ENCODE assay signal across 8 cellular contexts in genomic region chr21:14382835-14383595, GRCh38. TPM values are rescaled to one million over a fixed set of nuclear protein-coding genes. Genes with fewer than 3 reads are reported as not detected.
DNase-seq lines count a peak whose midpoint lies in the region; ATAC-seq, FAIRE-seq and TF ChIP-seq lines count a peak whose summit lies in the region.

TSS of gene HSPA13 (minus strand) at chr21:14383146. CDS start at chr21:14383119, 27 bp downstream.

- H3K4me1 ChIP-seq in H1 (replicated peaks in 1 of 4; ENCODE audit: control insufficient read depth in 3 of 4, insufficient read depth in 4 of 4, low read length in 3 of 4), result peaks cover 0 to 3% (median 0%) of the 10 kb centered on the region in 4 experiments; a peak in 1 of 7 replicates

- no peak within 1 kb of the TSS for H3K14ac ChIP-seq in H1 (ENCODE audit: insufficient read length)

- TF ChIP-seq CTCF in H1 (IDR thresholded peaks at IDR 0.05; ENCODE audit: control extremely low read depth in 1 of 3, insufficient read depth in 1 of 3, low read depth in 1 of 3, low read length in 3 of 3), result peak in 1 of 3 experiments; percentile 6; a peak in 1 of 4 replicates

- H3K9me3 Mint-ChIP-seq in activated CD8-positive, alpha-beta memory T cell treated with anti-CD3 and anti-CD28 coated beads, Interleukin-2, amount 10 ng/mL, durations not matched to agents 7 days and 5 days (ENCODE audit: low read depth), result no peaks in the 10 kb centered on the region
- no peaks in the 10 kb centered on the region for H3K9me3 Mint-ChIP-seq in memory B cell

- no peak within 1 kb of the TSS for H2BK20ac ChIP-seq in H1 (ENCODE audit: low read length)

- H3K56ac ChIP-seq in H1 (replicated peaks; ENCODE audit: insufficient read length, low read depth, low read length), result peak within 1 kb of the TSS; percentile 89

- H3K18ac ChIP-seq in H1 (ENCODE audit: extremely low read depth, low read length), result peak within 1 kb of the TSS; percentile 76; the same call in 1 of the 2 replicates

- no peak within 1 kb of the TSS for H3K4ac ChIP-seq in H1 (replicated peaks; ENCODE audit: insufficient read length, low read depth, low read length)

- H3K4me2 ChIP-seq in H1 (ENCODE audit: insufficient read depth in 1 of 2, low read depth in 2 of 2, low read length in 2 of 2), result peak within 1 kb of the TSS; percentile 68 to 74

- no peak for TF ChIP-seq EP300 in H1 (IDR thresholded peaks at IDR 0.05; ENCODE audit: borderline replicate concordance in 1 of 2, low read depth in 2 of 2, low read length in 2 of 2)

- no peak within 1 kb of the TSS; the same call in 1 of the 2 replicates for H2BK12ac ChIP-seq in H1 (ENCODE audit: low read depth, low read length)

- H3K9me3 ChIP-seq in H1 (ENCODE audit: insufficient read depth in 2 of 2, low read depth in 1 of 2, low read length in 1 of 2), result no peaks in the 10 kb centered on the region

- POLR2A ChIA-PET in H1 (lab: Charles Lee; ENCODE audit: partially characterized antibody), result interaction anchor here (0.6 to 1.9 kb wide), 9 partner anchors 8 to 232 kb away, joined by 3 to 7 read pairs (median 3); no protein-coding TSS in a partner anchor

- H2AFZ ChIP-seq in H1 (ENCODE audit: low read length), result peak within 1 kb of the TSS; percentile 84

- peak within 1 kb of the TSS; percentile 80 to 94 (median 90) for H3K4me3 ChIP-seq in H1 (ENCODE audit: extremely low read depth in 1 of 4, insufficient read depth in 2 of 4, low read depth in 3 of 4, low read length in 4 of 4)

- ATAC-seq in GM21360 (IDR thresholded peaks at IDR 0.05; ENCODE audit: unreplicated experiment) (peak; percentile 98), memory B cell (ENCODE audit: low read depth) (peak; percentile 92)
- ATAC-seq in activated CD8-positive, alpha-beta memory T cell treated with anti-CD3 and anti-CD28 coated beads, Interleukin-2, amount 10 ng/mL, durations not matched to agents 7 days and 5 days, result peak; percentile 97

- H4K8ac ChIP-seq in H1 (ENCODE audit: extremely low read depth, insufficient read depth, low read length), result peak within 1 kb of the TSS; percentile 94; the same call in 1 of the 2 replicates

- H3K27me3 ChIP-seq in H1 (replicated peaks in 1 of 4; ENCODE audit: control insufficient read depth in 3 of 4, extremely low read depth in 1 of 4, insufficient read depth in 3 of 4, low read length in 3 of 4), result no peaks in the 10 kb centered on the region

- peak within 1 kb of the TSS; percentile 84 to 97 (median 91) for H3K9ac ChIP-seq in H1 (replicated peaks in 1 of 4; ENCODE audit: extremely low read depth in 1 of 4, low read depth in 3 of 4, low read length in 3 of 4)

- H3K23ac ChIP-seq in H1 (ENCODE audit: insufficient read length), result no peak within 1 kb of the TSS

- H2BK15ac ChIP-seq in H1 (ENCODE audit: low read length), result no peak within 1 kb of the TSS; the same call in 1 of the 2 replicates

- H3K4me1 Mint-ChIP-seq in activated CD8-positive, alpha-beta memory T cell treated with anti-CD3 and anti-CD28 coated beads, Interleukin-2, amount 10 ng/mL, durations not matched to agents 7 days and 5 days, result peaks cover 41% of the 10 kb centered on the region
- peaks cover 13% of the 10 kb centered on the region for H3K4me1 Mint-ChIP-seq in memory B cell

- CTCF ChIA-PET in activated CD8-positive, alpha-beta memory T cell treated with anti-CD3 and anti-CD28 coated beads, Interleukin-2, amount 10 ng/mL, durations not matched to agents 7 days and 5 days (lab: Charles Lee), result interaction anchor here (1.2 to 1.6 kb wide), 4 partner anchors 13 to 391 kb away, joined by 3 to 5 read pairs (median 4); no protein-coding TSS in a partner anchor
- CTCF ChIA-PET in H1 (lab: Charles Lee; ENCODE audit: partially characterized antibody), result interaction anchor here (1.2 kb wide), 1 partner anchor 9 kb away, joined by 3 read pairs; no protein-coding TSS in a partner anchor

- H3K27ac ChIP-seq in H1 (ENCODE audit: low read depth, low read length), result peak within 1 kb of the TSS; percentile 85

- WGBS in H1 (ENCODE audit: extremely low coverage in 1 of 2, insufficient coverage in 1 of 2, insufficient read length in 1 of 2, insufficient replicate concordance in 2 of 2, low coverage in 1 of 2, low lambda C conversion rate in 2 of 2, missing lambda C conversion rate in 1 of 2), 2 experiments, result 2% methylated on average over 43 of the region's 46 CpGs; no CpG with 5 or more reads in 1 of the 2 experiments

- H4K20me1 ChIP-seq in H1 (replicated peaks in 1 of 2; ENCODE audit: control insufficient read depth in 1 of 2, insufficient read depth in 2 of 2, low read length in 2 of 2), result peaks cover 0 to 4% of the 10 kb centered on the region in 2 experiments

- H3K27ac Mint-ChIP-seq in activated CD8-positive, alpha-beta memory T cell treated with anti-CD3 and anti-CD28 coated beads, Interleukin-2, amount 10 ng/mL, durations not matched to agents 7 days and 5 days, result peak within 1 kb of the TSS; percentile 98
- H3K27ac Mint-ChIP-seq in memory B cell, result peak within 1 kb of the TSS; percentile 99

- no peak within 1 kb of the TSS for H2BK120ac ChIP-seq in H1 (replicated peaks; ENCODE audit: low read depth, low read length)

- TF ChIP-seq POLR2A in H1 (IDR thresholded peaks at IDR 0.05; ENCODE audit: control extremely low read depth in 1 of 2, low read depth in 2 of 2, low read length in 2 of 2), result peak; percentile 73 to 77

- no peaks in the 10 kb centered on the region for H3K79me1 ChIP-seq in H1 (ENCODE audit: low read depth, low read length)

- no peak for TF ChIP-seq RAD21 in H1 (IDR thresholded peaks at IDR 0.05 in 1 of 2, conservative IDR thresholded peaks at IDR 0.05 in 1 of 2; ENCODE audit: low read depth in 2 of 2, low read length in 2 of 2)

- no peak within 1 kb of the TSS for H2AK5ac ChIP-seq in H1 (ENCODE audit: low read depth, low read length)

- DNase-seq in COLO829 (ENCODE audit: low spot score) (peak; percentile 95), HT1080 (ENCODE audit: low read depth) (peak; percentile 99), NOMO-1 treated with DMSO at 0.1 percent for 48 hours (lab: John Stamatoyannopoulos, UW; ENCODE audit: unreplicated experiment) (peak; percentile 100), H1 (ENCODE audit: low read depth in 1 of 2, low spot score in 2 of 2) (peak; percentile 96 to 98), memory B cell (ENCODE audit: low spot score in 2 of 2) (peak; percentile 96 to 98)
- DNase-seq in activated CD8-positive, alpha-beta memory T cell treated with anti-CD3 and anti-CD28 coated beads, Interleukin-2, amount 10 ng/mL, durations not matched to agents 7 days and 5 days, result peak; percentile 100
- DNase-seq in stimulated activated CD8-positive, alpha-beta memory T cell treated with anti-CD3 and anti-CD28 coated beads, Interleukin-12 subunit alpha, Interleukin-12 subunit beta, amount 100 ng/mL, for 24 hours (ENCODE audit: extremely low read depth), result peak; percentile 96

- peak within 1 kb of the TSS; percentile 96 for H2BK5ac ChIP-seq in H1 (ENCODE audit: low read depth, low read length)

- peaks cover 12% of the 10 kb centered on the region for H3K36me3 Mint-ChIP-seq in activated CD8-positive, alpha-beta memory T cell treated with anti-CD3 and anti-CD28 coated beads, Interleukin-2, amount 10 ng/mL, durations not matched to agents 7 days and 5 days
- H3K36me3 Mint-ChIP-seq in memory B cell, result peaks cover 7% of the 10 kb centered on the region

- peak; percentile 57 for FAIRE-seq in H1 (lab: Jason Lieb, UNC)

- H3K79me2 ChIP-seq in H1 (ENCODE audit: control insufficient read depth in 1 of 2, insufficient read depth in 2 of 2, low read length in 2 of 2), result peaks cover 0 to 39% of the 10 kb centered on the region in 2 experiments; a peak in 2 of 4 replicates

- no peak within 1 kb of the TSS for H4K91ac ChIP-seq in H1 (replicated peaks; ENCODE audit: insufficient read length, low read length)

- H3K4me3 Mint-ChIP-seq in activated CD8-positive, alpha-beta memory T cell treated with anti-CD3 and anti-CD28 coated beads, Interleukin-2, amount 10 ng/mL, durations not matched to agents 7 days and 5 days, result peak within 1 kb of the TSS; percentile 94
- H3K4me3 Mint-ChIP-seq in memory B cell, result peak within 1 kb of the TSS; percentile 99

- H3K36me3 ChIP-seq in H1 (ENCODE audit: control insufficient read depth in 2 of 4, insufficient read depth in 4 of 4, low read length in 3 of 4), result peaks cover 0 to 18% (median 5%) of the 10 kb centered on the region in 4 experiments; a peak in 5 of 8 replicates

- no peaks in the 10 kb centered on the region for H3K23me2 ChIP-seq in H1 (ENCODE audit: low read depth, low read length)

- peak within 1 kb of the TSS; percentile 87 for H4K5ac ChIP-seq in H1 (ENCODE audit: insufficient read length, low read depth, low read length)

- no peaks in the 10 kb centered on the region for H3K27me3 Mint-ChIP-seq in activated CD8-positive, alpha-beta memory T cell treated with anti-CD3 and anti-CD28 coated beads, Interleukin-2, amount 10 ng/mL, durations not matched to agents 7 days and 5 days
- H3K27me3 Mint-ChIP-seq in memory B cell, result no peaks in the 10 kb centered on the region

TF ChIP-seq in H1, 55 proteins besides CTCF, POLR2A, EP300 and RAD21 (continues in another document):
- TF ChIP-seq FOSL1 (IDR thresholded peaks at IDR 0.05; ENCODE audit: insufficient read depth, low read depth, low read length), result no peak
- TF ChIP-seq CHD1 (IDR thresholded peaks at IDR 0.05; ENCODE audit: low read depth, low read length), result no peak
- TF ChIP-seq YY1 (IDR thresholded peaks at IDR 0.05; ENCODE audit: low read depth, low read length), result no peak
- no peak for TF ChIP-seq NANOG (IDR thresholded peaks at IDR 0.05; ENCODE audit: insufficient read depth, low read depth, low read length, poor library complexity, severe bottlenecking)
- TF ChIP-seq SP2 (IDR thresholded peaks at IDR 0.05; ENCODE audit: low read length), result no peak
- peak; percentile 37 for TF ChIP-seq KDM4A (IDR thresholded peaks at IDR 0.05; ENCODE audit: low read depth, low read length, severe bottlenecking)
- no peak for TF ChIP-seq MAFK (IDR thresholded peaks at IDR 0.05; ENCODE audit: low read depth, low read length)
- no peak for TF ChIP-seq NRF1 (IDR thresholded peaks at IDR 0.05; ENCODE audit: low read depth, low read length)

RNA-seq across cellular contexts. Expression of gene HSPA13, which starts in this region (rescaled TPM):
- 25.8 and 30.1 TPM in 2 replicates for total RNA-seq in HT1080 (2014; rRNA removed; shearing (Covaris generic))
- 53.5 and 64.7 TPM in 2 replicates for polyA plus RNA-seq in HT1080 (2015; cell fraction: cytosol; rRNA removed)
- 118 and 140 TPM in 2 replicates for polyA plus RNA-seq in HT1080 (2015; cell fraction: nucleus; rRNA removed)
- total RNA-seq in activated CD8-positive, alpha-beta memory T cell treated with anti-CD3 and anti-CD28 coated beads, Interleukin-2, amount 10 ng/mL, durations not matched to agents 7 days and 5 days, result 10 to 100 TPM; 20.8 to 32.4 TPM
- total RNA-seq in H1 (2021; fragmentation: NEBNext Ultra II Directional; extraction: Animal tissue kit (Norgen Biotek cat#: 25700)), result 29.4 and 36.9 TPM in 2 replicates
- polyA plus RNA-seq in H1 (2011; rRNA removed), result 4.0 and 7.8 TPM in 2 replicates
- polyA plus RNA-seq in H1 (2011; cell fraction: cytosol; rRNA removed), result 9.2 TPM
- 2.4 TPM for polyA plus RNA-seq in H1 (2011; cell fraction: nucleus; rRNA removed)
- 8.5 to 14.7 TPM (median 11.1 TPM) in 4 replicates for polyA plus RNA-seq in H1 (2012, experiment 1 of 2)
- polyA plus RNA-seq in H1 (2012, experiment 2 of 2), result 1.2 TPM
- polyA plus RNA-seq in H1 (2013, experiment 1 of 2), result 27.5 TPM
- polyA plus RNA-seq in H1 (2013, experiment 2 of 2), result 30.1 TPM
- polyA minus RNA-seq in H1 (2011; rRNA and poly(A)+ RNA removed), result 13.9 and 22.1 TPM in 2 replicates
- polyA minus RNA-seq in H1 (2011; cell fraction: cytosol; rRNA and poly(A)+ RNA removed), result 9.2 TPM
- polyA minus RNA-seq in H1 (2011; cell fraction: nucleus; rRNA and poly(A)+ RNA removed), result 9.3 TPM

Comparison
In these comparisons a context has a peak if more than half of its experiments do, and no peak if none do; other contexts are left out.
1. Peak in every context shown above with its lines: DNase-seq, ATAC-seq, H3K4me3 ChIP-seq and H3K27ac ChIP-seq.